8 cellular contexts compared by ENCODE assay signal in the genomic region with DNA sequence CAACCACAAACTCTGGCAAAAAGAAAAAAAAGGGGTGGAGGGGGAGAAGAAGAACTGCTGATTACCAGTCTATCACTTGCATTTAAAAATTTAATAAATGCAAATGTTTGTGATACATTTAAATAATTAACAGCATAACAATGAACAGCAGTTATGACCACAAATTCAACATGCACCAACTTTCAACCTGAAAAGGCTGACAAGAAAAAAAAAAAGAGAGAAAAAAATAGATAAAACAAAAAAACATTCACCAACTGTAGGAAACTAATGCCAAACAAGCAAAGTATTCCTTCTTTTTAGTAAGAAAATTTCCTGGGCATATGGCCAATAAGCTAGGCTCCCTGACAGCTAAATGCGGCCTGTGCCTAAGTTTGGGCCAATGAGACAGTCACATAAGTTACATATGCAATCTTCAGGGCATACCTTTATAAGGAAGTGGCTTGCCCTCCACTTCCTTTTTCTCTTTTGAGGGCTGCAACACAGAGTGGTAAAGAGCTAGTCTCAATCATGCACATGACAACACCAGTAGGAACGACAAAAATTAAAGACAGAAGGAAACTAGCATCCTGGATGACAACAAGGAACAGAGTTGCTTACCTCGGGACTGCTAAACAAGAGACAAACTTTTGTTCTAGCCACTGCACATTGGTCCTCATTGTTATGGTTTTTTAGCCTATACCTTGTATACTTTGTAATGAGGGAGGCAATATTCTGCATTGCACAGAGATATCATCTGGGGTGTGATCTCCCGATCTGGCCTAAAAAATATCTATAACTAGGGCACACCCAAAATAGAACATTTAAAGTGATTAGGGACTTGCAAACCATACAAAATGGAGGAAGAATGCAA. TPM values are rescaled to one million over a fixed set of nuclear protein-coding genes. Genes with fewer than 3 reads are reported as not detected.
DNase-seq lines count a peak whose midpoint lies in the region; ATAC-seq and TF ChIP-seq lines count a peak whose summit lies in the region.

No MANE protein-coding gene starts in this region.

- peaks cover 7% of the 10 kb centered on the region for H3K36me3 Mint-ChIP-seq in activated naive CD8-positive, alpha-beta T cell

- no peak overlapping the region for H3K27ac Mint-ChIP-seq in activated naive CD8-positive, alpha-beta T cell

- no peaks in the 10 kb centered on the region for H3K9me3 ChIP-seq in transverse colon
- H3K9me3 ChIP-seq in esophagus muscularis mucosa = no peaks in the 10 kb centered on the region
- no peaks in the 10 kb centered on the region for H3K9me3 ChIP-seq in PC-9 (ENCODE audit: insufficient read depth, low read depth)

- H3K79me2 ChIP-seq in PC-9 (ENCODE audit: low read depth) = peaks cover 93% of the 10 kb centered on the region

- CTCF ChIA-PET in PC-9 (lab: Charles Lee) = interaction anchor here (0.7 kb wide), 1 partner anchor 711 kb away, joined by 4 read pairs; the partner anchor contains the start of gene LRIG2

- no TSS peak for BruUV-seq in PC-9 (replicated peaks; lab: Mats Ljungman, UMichigan)

- peaks cover 18% of the 10 kb centered on the region for H4K20me1 ChIP-seq in PC-9 (ENCODE audit: insufficient read depth)

- no peaks in the 10 kb centered on the region for H3K36me3 ChIP-seq in transverse colon
- H3K36me3 ChIP-seq in esophagus muscularis mucosa = no peaks in the 10 kb centered on the region
- 0 out of 2 replicates have a peak, but pooled peaks cover 4% of the 10 kb centered on the region for H3K36me3 ChIP-seq in PC-9 (ENCODE audit: low read depth)

- peaks cover 3% of the 10 kb centered on the region for H3K9me3 Mint-ChIP-seq in activated naive CD8-positive, alpha-beta T cell (ENCODE audit: low read depth)

- 23 to 32% methylated on average over 3 to 4 of the region's 4 CpGs for WGBS in transverse colon (ENCODE audit: low coverage in 1 of 2), 2 donors
- WGBS in esophagus muscularis mucosa = 38% methylated on average over 4 of the region's 4 CpGs

- no peaks in the 10 kb centered on the region for H3K27me3 Mint-ChIP-seq in activated naive CD8-positive, alpha-beta T cell

- H3K4me3 ChIP-seq in transverse colon (no peak overlapping the region), esophagus muscularis mucosa (no peak overlapping the region), PC-9 (no peak overlapping the region)

- TF ChIP-seq POLR2A in transverse colon (IDR thresholded peaks at IDR 0.05) (peak; percentile 12), esophagus muscularis mucosa (IDR thresholded peaks at IDR 0.05; ENCODE audit: low read depth) (no peak)

- TF ChIP-seq EP300 in transverse colon (IDR thresholded peaks at IDR 0.05; ENCODE audit: low read depth) (no peak), esophagus muscularis mucosa (IDR thresholded peaks at IDR 0.05) (no peak)

- peak overlapping the region; percentile 80 for H3K4me3 Mint-ChIP-seq in activated naive CD8-positive, alpha-beta T cell

- intact Hi-C loops in transverse colon (cut with DNase I; ENCODE audit: low total_unique reads) (no loop called here), esophagus muscularis mucosa (cut with DNase I) (no loop called here), PC-9 (cut with micrococcal nuclease; ENCODE audit: unreplicated experiment) (no loop called here)

- no peaks in the 10 kb centered on the region for H3K27me3 ChIP-seq in transverse colon
- H3K27me3 ChIP-seq in esophagus muscularis mucosa = no peaks in the 10 kb centered on the region
- no peaks in the 10 kb centered on the region for H3K27me3 ChIP-seq in PC-9 (ENCODE audit: insufficient read depth, low read depth)

- TF ChIP-seq CTCF in transverse colon (IDR thresholded peaks at IDR 0.05) = no peak
- TF ChIP-seq CTCF in esophagus muscularis mucosa (IDR thresholded peaks at IDR 0.05) = no peak
- no peak for TF ChIP-seq CTCF in PC-9 (conservative IDR thresholded peaks at IDR 0.05)

- no peak overlapping the region for H2AFZ ChIP-seq in PC-9

- DNase-seq in NCI-H446 (lab: John Stamatoyannopoulos, UW) (peak; percentile 21 to 84), left kidney (ENCODE audit: low read depth, low spot score) (peak; percentile 1), transverse colon (peak; percentile 44), esophagus muscularis mucosa (ENCODE audit: extremely low spot score) (no peak), PC-9 (no peak)

- H3K4me1 Mint-ChIP-seq in activated naive CD8-positive, alpha-beta T cell (ENCODE audit: low read depth) = peaks cover 57% of the 10 kb centered on the region

- POLR2A ChIA-PET in PC-9 (lab: Charles Lee; ENCODE audit: unreplicated experiment) = no interaction called here

- in situ Hi-C loops in transverse colon (cut with MboI; ENCODE audit: low pct_ligation_motif_present in 1 of 4, low pct_unique_long_range_greater_than_20kb in 1 of 4, low sequenced_read_pairs in 3 of 4) = no loop called here

- H3K9me2 ChIP-seq in PC-9 (ENCODE audit: insufficient read depth) = no peaks in the 10 kb centered on the region

- H3K4me2 ChIP-seq in PC-9 = no peak overlapping the region

- ATAC-seq in GM18870 (IDR thresholded peaks at IDR 0.05; ENCODE audit: unreplicated experiment) (peak; percentile 52), HG02759 (IDR thresholded peaks at IDR 0.05; ENCODE audit: unreplicated experiment) (peak; percentile 84)

- peaks cover 27 to 85% (median 45%) of the 10 kb centered on the region in 4 donors for H3K4me1 ChIP-seq in transverse colon
- peaks cover 42 to 62% (median 57%) of the 10 kb centered on the region in 4 donors for H3K4me1 ChIP-seq in esophagus muscularis mucosa
- peaks cover 21% of the 10 kb centered on the region for H3K4me1 ChIP-seq in PC-9 (replicated peaks; ENCODE audit: insufficient read depth)

- H3F3A ChIP-seq in PC-9 (ENCODE audit: insufficient read depth, low read depth) = peaks cover 6% of the 10 kb centered on the region

- peak overlapping the region; percentile 50 to 71 (median 58) for H3K27ac ChIP-seq in transverse colon
- H3K27ac ChIP-seq in esophagus muscularis mucosa (replicated peaks in 1 of 4) = peak overlapping the region in 1 of 4 donors; percentile 1
- no peak overlapping the region for H3K27ac ChIP-seq in PC-9

RNA-seq across cellular contexts. Expression of gene PHTF1, which starts 24.2 kb away (rescaled TPM):
- total RNA-seq in transverse colon = 10 to 100 TPM in 2 of 4 donors, 1 to 10 TPM in 2; 1.5 to 17.8 (median 6.9) TPM
- 10 to 100 TPM; 10.2 to 13.3 (median 11.8) TPM for total RNA-seq in esophagus muscularis mucosa
- 46.2 and 61.2 TPM in 2 replicates for total RNA-seq in PC-9 (2021)

RNA-seq across cellular contexts. Expression of gene RSBN1, which starts 28.8 kb away (rescaled TPM):
- total RNA-seq in transverse colon = 10 to 100 TPM; 26.6 to 42.7 (median 31.8) TPM
- 10 to 100 TPM; 15.8 to 24.3 (median 20.1) TPM for total RNA-seq in esophagus muscularis mucosa
- total RNA-seq in PC-9 (2021) = 11.3 and 12.3 TPM in 2 replicates

Comparison
In these comparisons a context has a peak if more than half of its experiments do, and no peak if none do; other contexts are left out.
1. DNase-seq: peak in NCI-H446 (2 of 2), left kidney (single experiment) and transverse colon (single experiment); none in esophagus muscularis mucosa (single experiment) and PC-9 (0 of 2).